Comparison of ENCODE assay signal across 14 cellular contexts in genomic region chr14:31930493-31931225, GRCh38.
A peak's percentile ranks its signal among the peaks of the same experiment; 100 is the strongest.
DNase-seq lines count a peak whose midpoint lies in the region; ATAC-seq and TF ChIP-seq lines count a peak whose summit lies in the region.
"Had no signal": no experiment of that assay in that cellular context is flagged by ENCODE, and none has a peak within 500 bp of the region (broad histone marks: within the 10 kb centered on the region; RNA-seq: fewer than 3 reads in every experiment).

No MANE protein-coding gene starts in this region.

- intact Hi-C loops in tibial artery (cut with DNase I; ENCODE audit: low total_unique reads), result no loop called here

- no peak overlapping the region for H2AFZ ChIP-seq in smooth muscle cell (ENCODE audit: low read depth)

- no peaks in the 10 kb centered on the region for H3K36me3 ChIP-seq in smooth muscle cell (ENCODE audit: low read depth)
- H3K36me3 ChIP-seq in tibial artery, result no peaks in the 10 kb centered on the region
- H3K36me3 ChIP-seq: tibial nerve had no signal

- no peak overlapping the region for H3K4me2 ChIP-seq in smooth muscle cell

- TF ChIP-seq CTCF in smooth muscle cell (IDR thresholded peaks at IDR 0.05; ENCODE audit: borderline replicate concordance, insufficient read depth, poor library complexity, severe bottlenecking) (no peak), tibial artery (IDR thresholded peaks at IDR 0.05) (no peak)

- H3F3A ChIP-seq in smooth muscle cell (ENCODE audit: low read depth), result peaks cover 26% of the 10 kb centered on the region

- H3K9me3 ChIP-seq in smooth muscle cell (replicated peaks; ENCODE audit: low read depth), result no peaks in the 10 kb centered on the region
- no peaks in the 10 kb centered on the region for H3K9me3 ChIP-seq in tibial artery
- H3K9me3 ChIP-seq: tibial nerve had no signal

- H3K27ac ChIP-seq in smooth muscle cell (ENCODE audit: low read depth) (peak overlapping the region; percentile 75), tibial artery (no peak overlapping the region)
- H3K27ac ChIP-seq: tibial nerve had no signal

- H3K4me3 ChIP-seq in smooth muscle cell (no peak overlapping the region), tibial artery (no peak overlapping the region)
- H3K4me3 ChIP-seq: tibial nerve had no signal

- no peaks in the 10 kb centered on the region for H3K27me3 ChIP-seq in smooth muscle cell (ENCODE audit: low read depth)
- no peaks in the 10 kb centered on the region for H3K27me3 ChIP-seq in tibial artery
- H3K27me3 ChIP-seq: tibial nerve had no signal

- H3K4me1 ChIP-seq in smooth muscle cell (ENCODE audit: low read depth) (peaks cover 46% of the 10 kb centered on the region), tibial artery (peaks cover 0 to 17% (median 10%) of the 10 kb centered on the region in 4 donors)

- no peaks in the 10 kb centered on the region for H4K20me1 ChIP-seq in smooth muscle cell (ENCODE audit: low read depth)

- H3K9ac ChIP-seq in smooth muscle cell (ENCODE audit: low read depth), result no peak overlapping the region

- ATAC-seq in GM18511 (IDR thresholded peaks at IDR 0.05; ENCODE audit: unreplicated experiment), result no peak
- ATAC-seq: left ventricle myocardium superior had no signal

- H3K79me2 ChIP-seq in smooth muscle cell (ENCODE audit: low read depth), result no peaks in the 10 kb centered on the region

- 49% methylated on average over 2 of the region's 2 CpGs for WGBS in smooth muscle cell (ENCODE audit: low lambda C conversion rate)

- DNase-seq in activated CD4-positive, alpha-beta T cell treated with anti-CD3 and anti-CD28 coated beads for 48 hours, result peak; percentile 5
- no peak for DNase-seq in activated CD4-positive, alpha-beta T cell treated with anti-CD3 and anti-CD28 coated beads for 1 hour
- DNase-seq in NCI-H460 (ENCODE audit: extremely low read depth, low read depth) (peak; percentile 26), fibroblast of peridontal ligament (ENCODE audit: extremely low read depth) (peak; percentile 38), smooth muscle cell (lab: John Stamatoyannopoulos, UW; ENCODE audit: unreplicated experiment) (no peak), tibial artery (no peak)
- DNase-seq in stimulated activated CD4-positive, alpha-beta T cell treated with anti-CD3 and anti-CD28 coated beads, Interleukin-12 subunit alpha, Interleukin-12 subunit beta, amount 100 ng/mL, for 4 hours, result no peak
- DNase-seq: left ventricle myocardium superior, NCI-H1048, NCI-H446 treated with DMSO at 0.1 percent for 48 hours, RPMI8226, T-helper 9 cell had no signal

Comparison
In these comparisons a context has a peak if more than half of its experiments do, and no peak if none do; other contexts are left out.
1. DNase-seq: peak in activated CD4-positive, alpha-beta T cell treated with anti-CD3 and anti-CD28 coated beads for 48 hours (single experiment), NCI-H460 (single experiment) and fibroblast of peridontal ligament (single experiment); none in activated CD4-positive, alpha-beta T cell treated with anti-CD3 and anti-CD28 coated beads for 1 hour (single experiment), smooth muscle cell (single experiment), tibial artery (0 of 2) and stimulated activated CD4-positive, alpha-beta T cell treated with anti-CD3 and anti-CD28 coated beads, Interleukin-12 subunit alpha, Interleukin-12 subunit beta, amount 100 ng/mL, for 4 hours (single experiment).